ENCODE assay signal across 9 cellular contexts in the genomic region with DNA sequence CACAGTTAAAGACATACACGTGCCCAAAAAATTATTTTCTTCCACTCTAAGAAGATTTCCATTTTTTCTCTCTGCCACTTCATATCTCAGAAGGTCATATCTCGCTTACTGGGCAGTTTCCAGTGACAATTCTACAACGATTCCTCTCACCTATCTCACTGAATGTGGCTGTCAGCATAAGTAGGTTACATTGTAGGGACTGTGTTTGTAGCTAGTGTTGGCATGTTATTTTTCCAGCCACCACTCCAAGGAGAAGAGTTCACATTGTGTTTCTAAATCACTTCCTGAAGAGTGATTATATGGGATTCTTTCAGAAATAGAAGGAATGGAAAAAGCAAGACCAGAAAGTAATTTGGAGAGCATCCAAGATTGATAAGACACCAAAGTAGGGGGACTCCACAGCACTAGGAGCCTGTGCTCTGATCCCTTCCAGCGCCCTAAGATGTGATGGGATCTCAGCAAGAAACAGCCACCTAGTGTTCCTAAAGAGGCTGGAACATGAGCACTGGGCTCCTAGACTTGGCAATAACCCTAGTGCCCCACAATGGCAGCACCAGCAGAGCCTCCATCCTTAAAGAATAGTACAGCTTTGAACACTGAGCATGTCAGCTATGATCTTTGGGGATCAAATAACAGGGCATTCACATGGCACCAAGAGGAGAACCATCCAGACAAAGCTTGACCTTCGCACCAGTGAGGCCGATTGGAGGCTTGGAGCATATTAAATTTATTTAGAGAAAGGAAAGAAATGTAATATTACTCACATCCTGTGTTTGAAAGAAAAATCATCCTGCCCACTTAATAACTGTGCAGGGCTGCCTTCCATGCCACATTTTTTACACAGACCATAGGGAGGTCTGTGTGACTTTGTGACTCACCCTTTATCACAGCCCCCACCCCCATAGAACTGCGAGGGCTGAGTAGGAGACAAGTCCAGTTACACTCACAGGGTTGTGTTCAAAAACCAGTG. TPM values are rescaled to one million over a fixed set of nuclear protein-coding genes. Genes with fewer than 3 reads are reported as not detected.
DNase-seq lines count a peak whose midpoint lies in the region; TF ChIP-seq lines count a peak whose summit lies in the region.
"Had no signal": no experiment of that assay in that cellular context is flagged by ENCODE, and none has a peak within 500 bp of the region (broad histone marks: within the 10 kb centered on the region; RNA-seq: fewer than 3 reads in every experiment).

No MANE protein-coding gene starts in this region.

- POLR2A ChIA-PET in activated CD4-positive, alpha-beta memory T cell treated with anti-CD3 and anti-CD28 coated beads for 36 hours (lab: Charles Lee), result interaction anchor here (0.9 kb wide), 1 partner anchor 12 kb away, joined by 5 read pairs; no protein-coding TSS in a partner anchor
- POLR2A ChIA-PET in activated CD4-positive, alpha-beta memory T cell treated with anti-CD3 and anti-CD28 coated beads, Interleukin-2, amount 10 ng/mL, durations not matched to agents 7 days and 5 days (lab: Charles Lee), result no interaction called here

- H3K27me3 ChIP-seq in esophagus muscularis mucosa (no peaks in the 10 kb centered on the region), stomach smooth muscle (ENCODE audit: control insufficient read depth in 1 of 2, insufficient read depth in 2 of 2, low read length in 2 of 2) (no peaks in the 10 kb centered on the region)

- H3K4me1 ChIP-seq in esophagus muscularis mucosa (peaks cover 19 to 29% (median 26%) of the 10 kb centered on the region in 4 donors), stomach smooth muscle (ENCODE audit: control insufficient read depth, insufficient read depth, low read length) (peaks cover 11% of the 10 kb centered on the region)

- TF ChIP-seq EP300 in esophagus muscularis mucosa (IDR thresholded peaks at IDR 0.05), result no peak

- no peak overlapping the region for H3K4me3 Mint-ChIP-seq in activated CD4-positive, alpha-beta memory T cell treated with anti-CD3 and anti-CD28 coated beads for 36 hours
- no peak overlapping the region for H3K4me3 Mint-ChIP-seq in activated CD4-positive, alpha-beta memory T cell treated with anti-CD3 and anti-CD28 coated beads, Interleukin-2, amount 10 ng/mL, durations not matched to agents 7 days and 5 days

- no peak for TF ChIP-seq CTCF in esophagus muscularis mucosa (IDR thresholded peaks at IDR 0.05)

- peak; percentile 35 for DNase-seq in activated CD4-positive, alpha-beta memory T cell treated with anti-CD3 and anti-CD28 coated beads for 36 hours
- no peak for DNase-seq in activated CD4-positive, alpha-beta memory T cell treated with anti-CD3 and anti-CD28 coated beads, Interleukin-2, amount 10 ng/mL, durations not matched to agents 7 days and 5 days
- DNase-seq in HT1080 (ENCODE audit: low read depth) (peak; percentile 98), esophagus muscularis mucosa (ENCODE audit: extremely low spot score) (no peak), erythroblast (lab: John Stamatoyannopoulos, UW) (no peak), NCI-H510A (lab: John Stamatoyannopoulos, UW) (no peak), NCI-H1105 treated with DMSO at 0.1 percent for 48 hours (lab: John Stamatoyannopoulos, UW) (no peak)

- intact Hi-C loops in activated CD4-positive, alpha-beta memory T cell treated with anti-CD3 and anti-CD28 coated beads for 36 hours (cut with micrococcal nuclease), result loop anchor here (1.0 kb wide), 1 partner anchor 259 kb away; no protein-coding TSS in a partner anchor
- intact Hi-C loops in esophagus muscularis mucosa (cut with DNase I), result no loop called here

- peak overlapping the region; percentile 29 to 49 (median 32) for H3K27ac ChIP-seq in esophagus muscularis mucosa (replicated peaks in 1 of 4)
- peak overlapping the region; percentile 31 for H3K27ac ChIP-seq in stomach smooth muscle (ENCODE audit: low read length)
- H3K27ac ChIP-seq: C4-2B had no signal

- no peaks in the 10 kb centered on the region for H3K9me3 Mint-ChIP-seq in activated CD4-positive, alpha-beta memory T cell treated with anti-CD3 and anti-CD28 coated beads for 36 hours
- H3K9me3 Mint-ChIP-seq in activated CD4-positive, alpha-beta memory T cell treated with anti-CD3 and anti-CD28 coated beads, Interleukin-2, amount 10 ng/mL, durations not matched to agents 7 days and 5 days, result no peaks in the 10 kb centered on the region

- CTCF ChIA-PET in activated CD4-positive, alpha-beta memory T cell treated with anti-CD3 and anti-CD28 coated beads for 36 hours (lab: Charles Lee), result interaction anchor here (1.3 to 3.1 kb wide), 4 partner anchors 12 to 396 kb away, joined by 4 to 14 read pairs (median 8); no protein-coding TSS in a partner anchor
- CTCF ChIA-PET in activated CD4-positive, alpha-beta memory T cell treated with anti-CD3 and anti-CD28 coated beads, Interleukin-2, amount 10 ng/mL, durations not matched to agents 7 days and 5 days (lab: Charles Lee), result interaction anchor here (1.5 to 2.7 kb wide), 2 partner anchors 12 to 15 kb away, joined by 7 to 12 read pairs; no protein-coding TSS in a partner anchor

- no peak overlapping the region for H3K4me3 ChIP-seq in esophagus muscularis mucosa
- H3K4me3 ChIP-seq in stomach smooth muscle (ENCODE audit: low read length in 2 of 2), result no peak overlapping the region

- peaks cover 10% of the 10 kb centered on the region for H3K4me1 Mint-ChIP-seq in activated CD4-positive, alpha-beta memory T cell treated with anti-CD3 and anti-CD28 coated beads for 36 hours (ENCODE audit: low read depth)
- H3K4me1 Mint-ChIP-seq in activated CD4-positive, alpha-beta memory T cell treated with anti-CD3 and anti-CD28 coated beads, Interleukin-2, amount 10 ng/mL, durations not matched to agents 7 days and 5 days, result peaks cover 14% of the 10 kb centered on the region

- no peaks in the 10 kb centered on the region for H3K36me3 Mint-ChIP-seq in activated CD4-positive, alpha-beta memory T cell treated with anti-CD3 and anti-CD28 coated beads for 36 hours
- H3K36me3 Mint-ChIP-seq in activated CD4-positive, alpha-beta memory T cell treated with anti-CD3 and anti-CD28 coated beads, Interleukin-2, amount 10 ng/mL, durations not matched to agents 7 days and 5 days (ENCODE audit: low read depth), result no peaks in the 10 kb centered on the region

- WGBS in esophagus muscularis mucosa, result 67% methylated on average over 7 of the region's 7 CpGs

- no peak for TF ChIP-seq POLR2A in esophagus muscularis mucosa (IDR thresholded peaks at IDR 0.05; ENCODE audit: low read depth)
- TF ChIP-seq POLR2A in erythroblast (IDR thresholded peaks at IDR 0.05; ENCODE audit: low read length), result no peak

- no peak overlapping the region for H3K27ac Mint-ChIP-seq in activated CD4-positive, alpha-beta memory T cell treated with anti-CD3 and anti-CD28 coated beads for 36 hours
- no peak overlapping the region for H3K27ac Mint-ChIP-seq in activated CD4-positive, alpha-beta memory T cell treated with anti-CD3 and anti-CD28 coated beads, Interleukin-2, amount 10 ng/mL, durations not matched to agents 7 days and 5 days

- H3K9ac ChIP-seq in stomach smooth muscle (ENCODE audit: low read length in 2 of 2), result peak overlapping the region in 1 of 2 donors; percentile 1

- H3K27me3 Mint-ChIP-seq in activated CD4-positive, alpha-beta memory T cell treated with anti-CD3 and anti-CD28 coated beads for 36 hours, result peaks cover 6% of the 10 kb centered on the region
- peaks cover 2% of the 10 kb centered on the region for H3K27me3 Mint-ChIP-seq in activated CD4-positive, alpha-beta memory T cell treated with anti-CD3 and anti-CD28 coated beads, Interleukin-2, amount 10 ng/mL, durations not matched to agents 7 days and 5 days

- no peaks in the 10 kb centered on the region for H3K9me3 ChIP-seq in esophagus muscularis mucosa
- H3K9me3 ChIP-seq in stomach smooth muscle (ENCODE audit: control insufficient read depth in 2 of 2, low read length in 2 of 2), result no peaks in the 10 kb centered on the region

- no peaks in the 10 kb centered on the region for H3K36me3 ChIP-seq in esophagus muscularis mucosa
- H3K36me3 ChIP-seq in stomach smooth muscle (ENCODE audit: control insufficient read depth in 2 of 2, insufficient read depth in 2 of 2, low read length in 2 of 2), result no peaks in the 10 kb centered on the region

RNA-seq across cellular contexts. Expression of a gene that starts 51.8 kb away (rescaled TPM):
- under 1 TPM; 0.07 to 0.19 TPM for total RNA-seq in activated CD4-positive, alpha-beta memory T cell treated with anti-CD3 and anti-CD28 coated beads for 36 hours
- under 1 TPM; 0.13 to 0.38 TPM for total RNA-seq in activated CD4-positive, alpha-beta memory T cell treated with anti-CD3 and anti-CD28 coated beads, Interleukin-2, amount 10 ng/mL, durations not matched to agents 7 days and 5 days
- 332 and 437 TPM in 2 replicates for total RNA-seq in HT1080 (2014; rRNA removed; shearing (Covaris generic))
- polyA plus RNA-seq in HT1080 (2015; cell fraction: cytosol; rRNA removed), result 613 and 670 TPM in 2 replicates
- polyA plus RNA-seq in HT1080 (2015; cell fraction: nucleus; rRNA removed), result 319 and 385 TPM in 2 replicates
- 100 to 1,000 TPM; 434 to 638 (median 591) TPM for total RNA-seq in esophagus muscularis mucosa

Comparison
In these comparisons a context has a peak if more than half of its experiments do, and no peak if none do; other contexts are left out.
1. DNase-seq: peak in activated CD4-positive, alpha-beta memory T cell treated with anti-CD3 and anti-CD28 coated beads for 36 hours (single experiment) and HT1080 (single experiment); none in activated CD4-positive, alpha-beta memory T cell treated with anti-CD3 and anti-CD28 coated beads, Interleukin-2, amount 10 ng/mL, durations not matched to agents 7 days and 5 days (single experiment), esophagus muscularis mucosa (single experiment), erythroblast (0 of 2), NCI-H510A (single experiment) and NCI-H1105 treated with DMSO at 0.1 percent for 48 hours (single experiment).
2. RNA of a gene that starts 51.8 kb away (total RNA-seq): 434 to 638 TPM in esophagus muscularis mucosa and 332 to 437 TPM in HT1080; 0.13 to 0.38 TPM in activated CD4-positive, alpha-beta memory T cell treated with anti-CD3 and anti-CD28 coated beads, Interleukin-2, amount 10 ng/mL, durations not matched to agents 7 days and 5 days and 0.07 to 0.19 TPM in activated CD4-positive, alpha-beta memory T cell treated with anti-CD3 and anti-CD28 coated beads for 36 hours; every median in the first group is over 100 times any median in the second.